9 cellular contexts compared by ENCODE assay signal in genomic region chr1:91572044-91572443, GRCh38.
DNase-seq lines count a peak whose midpoint lies in the region; ATAC-seq and TF ChIP-seq lines count a peak whose summit lies in the region.
"Had no signal": no experiment of that assay in that cellular context is flagged by ENCODE, and none has a peak within 500 bp of the region (broad histone marks: within the 10 kb centered on the region; RNA-seq: fewer than 3 reads in every experiment).

No MANE protein-coding gene starts in this region.

- DNase-seq in SKM-1 treated with dmso at 0.1 percent for 144 hours (lab: John Stamatoyannopoulos, UW; ENCODE audit: unreplicated experiment) (peak; percentile 61), SKM-1 (lab: John Stamatoyannopoulos, UW; ENCODE audit: unreplicated experiment) (no peak), MV-4-11 (lab: John Stamatoyannopoulos, UW) (peak; percentile 91), suprapubic skin (ENCODE audit: low spot score in 2 of 2) (peak in 1 of 2 donors; percentile 73), ecto neural progenitor cell (ENCODE audit: low spot score) (no peak), AG20443 (ENCODE audit: low spot score) (no peak), COR-L47 (lab: John Stamatoyannopoulos, UW) (no peak)
- DNase-seq: WERI-Rb-1 had no signal

- no peak for TF ChIP-seq CTCF in suprapubic skin (IDR thresholded peaks at IDR 0.05)

- WGBS in suprapubic skin = 69% methylated on average over 10 of the region's 10 CpGs

- H3K27ac ChIP-seq in suprapubic skin = peak overlapping the region; percentile 16
- H3K27ac ChIP-seq: WERI-Rb-1 had no signal

- H3K4me1 ChIP-seq in suprapubic skin = peaks cover 28% of the 10 kb centered on the region

- H3K36me3 ChIP-seq in suprapubic skin = no peaks in the 10 kb centered on the region
- H3K36me3 ChIP-seq: WERI-Rb-1 had no signal

- no peak for TF ChIP-seq POLR2A in suprapubic skin (IDR thresholded peaks at IDR 0.05)

- TF ChIP-seq EP300 in suprapubic skin (IDR thresholded peaks at IDR 0.05) = no peak

- H3K9me3 ChIP-seq in suprapubic skin = no peaks in the 10 kb centered on the region

- no peaks in the 10 kb centered on the region for H3K27me3 ChIP-seq in suprapubic skin

- H3K4me3 ChIP-seq in suprapubic skin = no peak overlapping the region

- ATAC-seq in HG02763 (IDR thresholded peaks at IDR 0.05; ENCODE audit: unreplicated experiment) = peak; percentile 85

Comparison
In these comparisons a context has a peak if more than half of its experiments do, and no peak if none do; other contexts are left out.
1. DNase-seq: peak in SKM-1 treated with dmso at 0.1 percent for 144 hours (single experiment) and MV-4-11 (single experiment); none in SKM-1 (single experiment), ecto neural progenitor cell (single experiment), AG20443 (single experiment) and COR-L47 (single experiment).